ENCODE assay signal across 1 cellular context in the genomic region with DNA sequence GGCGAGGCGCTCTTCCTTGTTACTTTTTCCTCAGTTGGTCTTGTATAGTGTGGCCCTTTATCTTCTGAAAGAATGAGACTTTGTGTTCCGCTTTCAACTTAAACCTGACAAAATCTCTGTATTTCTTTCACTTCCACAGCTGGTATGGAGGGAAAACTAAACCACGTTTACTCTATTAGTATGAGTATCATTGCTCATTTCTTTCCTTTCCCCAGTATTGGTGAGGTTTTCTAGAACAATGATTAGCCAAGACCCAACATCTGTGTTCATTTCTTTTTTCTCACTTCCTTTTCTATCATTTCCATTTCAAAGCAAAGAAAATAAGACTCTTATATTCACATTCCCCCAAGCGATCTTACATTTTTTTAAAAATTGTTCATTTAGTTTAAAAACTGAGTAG.
TF ChIP-seq lines count a peak whose summit lies in the region.

No MANE protein-coding gene starts in this region.

TF ChIP-seq in GM12878, 131 proteins besides CTCF, POLR2A, EP300 and RAD21 (continued from another document):
- TF ChIP-seq BACH1 (IDR thresholded peaks at IDR 0.05; ENCODE audit: borderline replicate concordance) = peak; percentile 45; the same call in 1 of the 2 replicates
- no peak for TF ChIP-seq WRNIP1 (IDR thresholded peaks at IDR 0.05; ENCODE audit: borderline replicate concordance, low read depth, low read length)
- TF ChIP-seq IRF4 (IDR thresholded peaks at IDR 0.05; ENCODE audit: low read depth, low read length) = peak; percentile 64; the same call in 1 of the 2 replicates
- TF ChIP-seq RCOR1 (conservative IDR thresholded peaks at IDR 0.05; ENCODE audit: low read depth, low read length) = 0 out of 2 replicates have a peak, but pooled peaks have one; percentile 74
- no peak for TF ChIP-seq KLF5 (IDR thresholded peaks at IDR 0.05; ENCODE audit: partially characterized antibody)
- no peak for TF ChIP-seq ZZZ3 (IDR thresholded peaks at IDR 0.05; ENCODE audit: control insufficient read depth, insufficient read length, low read depth)
- peak; percentile 79 for TF ChIP-seq BCL11A (IDR thresholded peaks at IDR 0.05; ENCODE audit: low read depth, low read length)
- TF ChIP-seq, protein P1, sequence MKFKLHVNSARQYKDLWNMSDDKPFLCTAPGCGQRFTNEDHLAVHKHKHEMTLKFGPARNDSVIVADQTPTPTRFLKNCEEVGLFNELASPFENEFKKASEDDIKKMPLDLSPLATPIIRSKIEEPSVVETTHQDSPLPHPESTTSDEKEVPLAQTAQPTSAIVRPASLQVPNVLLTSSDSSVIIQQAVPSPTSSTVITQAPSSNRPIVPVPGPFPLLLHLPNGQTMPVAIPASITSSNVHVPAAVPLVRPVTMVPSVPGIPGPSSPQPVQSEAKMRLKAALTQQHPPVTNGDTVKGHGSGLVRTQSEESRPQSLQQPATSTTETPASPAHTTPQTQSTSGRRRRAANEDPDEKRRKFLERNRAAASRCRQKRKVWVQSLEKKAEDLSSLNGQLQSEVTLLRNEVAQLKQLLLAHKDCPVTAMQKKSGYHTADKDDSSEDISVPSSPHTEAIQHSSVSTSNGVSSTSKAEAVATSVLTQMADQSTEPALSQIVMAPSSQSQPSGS (IDR thresholded peaks at IDR 0.05; ENCODE audit: low read length) = peak; percentile 55; the same call in 1 of the 2 replicates
- TF ChIP-seq, protein P2, sequence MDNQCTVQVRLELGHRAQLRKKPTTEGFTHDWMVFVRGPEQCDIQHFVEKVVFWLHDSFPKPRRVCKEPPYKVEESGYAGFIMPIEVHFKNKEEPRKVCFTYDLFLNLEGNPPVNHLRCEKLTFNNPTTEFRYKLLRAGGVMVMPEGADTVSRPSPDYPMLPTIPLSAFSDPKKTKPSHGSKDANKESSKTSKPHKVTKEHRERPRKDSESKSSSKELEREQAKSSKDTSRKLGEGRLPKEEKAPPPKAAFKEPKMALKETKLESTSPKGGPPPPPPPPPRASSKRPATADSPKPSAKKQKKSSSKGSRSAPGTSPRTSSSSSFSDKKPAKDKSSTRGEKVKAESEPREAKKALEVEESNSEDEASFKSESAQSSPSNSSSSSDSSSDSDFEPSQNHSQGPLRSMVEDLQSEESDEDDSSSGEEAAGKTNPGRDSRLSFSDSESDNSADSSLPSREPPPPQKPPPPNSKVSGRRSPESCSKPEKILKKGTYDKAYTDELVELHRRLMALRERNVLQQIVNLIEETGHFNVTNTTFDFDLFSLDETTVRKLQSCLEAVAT (IDR thresholded peaks at IDR 0.05) = peak; percentile 52; the same call in 1 of the 2 replicates
- TF ChIP-seq IKZF1 (conservative IDR thresholded peaks at IDR 0.05) = peak; percentile 77
- peak; percentile 79 for TF ChIP-seq ZNF24 (IDR thresholded peaks at IDR 0.05)
- no peak for TF ChIP-seq MYC (IDR thresholded peaks at IDR 0.05; ENCODE audit: insufficient read depth, insufficient read length, insufficient replicate concordance, low read length, severe bottlenecking)
- peak; percentile 46; the same call in 1 of the 2 replicates for TF ChIP-seq ZNF217 (IDR thresholded peaks at IDR 0.05)
- TF ChIP-seq, protein P3, sequence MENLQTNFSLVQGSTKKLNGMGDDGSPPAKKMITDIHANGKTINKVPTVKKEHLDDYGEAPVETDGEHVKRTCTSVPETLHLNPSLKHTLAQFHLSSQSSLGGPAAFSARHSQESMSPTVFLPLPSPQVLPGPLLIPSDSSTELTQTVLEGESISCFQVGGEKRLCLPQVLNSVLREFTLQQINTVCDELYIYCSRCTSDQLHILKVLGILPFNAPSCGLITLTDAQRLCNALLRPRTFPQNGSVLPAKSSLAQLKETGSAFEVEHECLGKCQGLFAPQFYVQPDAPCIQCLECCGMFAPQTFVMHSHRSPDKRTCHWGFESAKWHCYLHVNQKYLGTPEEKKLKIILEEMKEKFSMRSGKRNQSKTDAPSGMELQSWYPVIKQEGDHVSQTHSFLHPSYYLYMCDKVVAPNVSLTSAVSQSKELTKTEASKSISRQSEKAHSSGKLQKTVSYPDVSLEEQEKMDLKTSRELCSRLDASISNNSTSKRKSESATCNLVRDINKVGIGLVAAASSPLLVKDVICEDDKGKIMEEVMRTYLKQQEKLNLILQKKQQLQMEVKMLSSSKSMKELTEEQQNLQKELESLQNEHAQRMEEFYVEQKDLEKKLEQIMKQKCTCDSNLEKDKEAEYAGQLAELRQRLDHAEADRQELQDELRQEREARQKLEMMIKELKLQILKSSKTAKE (IDR thresholded peaks at IDR 0.05; ENCODE audit: low read depth, poor library complexity, severe bottlenecking) = peak; percentile 51
- TF ChIP-seq SMARCA5 (IDR thresholded peaks at IDR 0.05) = no peak
- TF ChIP-seq, protein P4, sequence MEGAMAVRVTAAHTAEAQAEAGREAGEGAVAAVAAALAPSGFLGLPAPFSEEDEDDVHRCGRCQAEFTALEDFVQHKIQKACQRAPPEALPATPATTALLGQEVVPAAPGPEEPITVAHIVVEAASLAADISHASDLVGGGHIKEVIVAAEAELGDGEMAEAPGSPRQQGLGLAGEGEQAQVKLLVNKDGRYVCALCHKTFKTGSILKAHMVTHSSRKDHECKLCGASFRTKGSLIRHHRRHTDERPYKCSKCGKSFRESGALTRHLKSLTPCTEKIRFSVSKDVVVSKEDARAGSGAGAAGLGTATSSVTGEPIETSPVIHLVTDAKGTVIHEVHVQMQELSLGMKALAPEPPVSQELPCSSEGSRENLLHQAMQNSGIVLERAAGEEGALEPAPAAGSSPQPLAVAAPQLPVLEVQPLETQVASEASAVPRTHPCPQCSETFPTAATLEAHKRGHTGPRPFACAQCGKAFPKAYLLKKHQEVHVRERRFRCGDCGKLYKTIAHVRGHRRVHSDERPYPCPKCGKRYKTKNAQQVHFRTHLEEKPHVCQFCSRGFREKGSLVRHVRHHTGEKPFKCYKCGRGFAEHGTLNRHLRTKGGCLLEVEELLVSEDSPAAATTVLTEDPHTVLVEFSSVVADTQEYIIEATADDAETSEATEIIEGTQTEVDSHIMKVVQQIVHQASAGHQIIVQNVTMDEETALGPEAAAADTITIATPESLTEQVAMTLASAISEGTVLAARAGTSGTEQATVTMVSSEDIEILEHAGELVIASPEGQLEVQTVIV (IDR thresholded peaks at IDR 0.05; ENCODE audit: borderline replicate concordance, partially characterized antibody) = no peak
- TF ChIP-seq SPI1 (IDR thresholded peaks at IDR 0.05; ENCODE audit: borderline replicate concordance, insufficient read depth, low read depth, low read length) = peak; percentile 65
- peak; percentile 60; the same call in 1 of the 2 replicates for TF ChIP-seq ATF7 (IDR thresholded peaks at IDR 0.05; ENCODE audit: low read depth)
- TF ChIP-seq NFIC (IDR thresholded peaks at IDR 0.05; ENCODE audit: low read depth, low read length) = peak; percentile 36; the same call in 1 of the 2 replicates
- TF ChIP-seq MTA2 (IDR thresholded peaks at IDR 0.05; ENCODE audit: low read depth) = peak; percentile 92
- no peak for TF ChIP-seq SP1 (IDR thresholded peaks at IDR 0.05; ENCODE audit: low read depth, low read length)
- TF ChIP-seq TCF3 (IDR thresholded peaks at IDR 0.05; ENCODE audit: borderline replicate concordance, insufficient read depth, low read depth, low read length) = 0 out of 2 replicates have a peak, but pooled peaks have one; percentile 19
- TF ChIP-seq KAT2A (conservative IDR thresholded peaks at IDR 0.05; ENCODE audit: control insufficient read depth, low read depth, low read length) = no peak
- peak; percentile 72 for TF ChIP-seq BMI1 (IDR thresholded peaks at IDR 0.05; ENCODE audit: borderline replicate concordance)
